In the genomic region with DNA sequence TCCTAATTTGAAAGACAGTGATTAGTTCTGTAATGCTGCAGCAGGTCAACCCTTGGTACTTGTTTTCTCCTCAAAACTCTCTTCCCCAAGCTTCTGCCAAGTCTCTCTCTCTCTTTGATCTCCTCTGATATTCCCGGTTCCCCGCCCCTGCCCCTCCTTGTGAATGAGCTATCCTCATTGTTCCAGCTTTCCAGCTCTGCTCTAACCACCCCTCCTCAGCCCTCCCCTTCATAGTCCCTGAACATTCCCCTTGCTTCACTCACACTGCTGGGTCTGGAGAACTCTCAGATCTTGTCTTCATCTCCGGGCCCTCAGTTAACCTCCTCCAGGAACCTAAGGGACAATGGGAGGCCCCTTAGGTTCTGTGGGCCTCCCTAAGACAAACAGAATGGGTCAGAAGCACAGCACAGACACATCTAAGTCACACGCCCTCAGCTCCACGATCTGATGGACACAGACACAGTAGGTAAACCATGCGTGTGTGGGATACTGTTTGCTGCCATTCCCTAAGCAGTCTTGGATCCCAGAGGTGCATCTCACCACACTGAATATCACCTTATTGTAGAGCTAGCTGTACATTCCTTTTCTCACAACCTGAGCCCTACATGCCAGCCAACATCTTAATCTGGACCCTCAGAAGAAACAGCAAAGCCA, we compare ENCODE assay signal across 13 cellular contexts.
"Had no signal": no experiment of that assay in that cellular context is flagged by ENCODE, and none has a peak within 500 bp of the region (broad histone marks: within the 10 kb centered on the region; RNA-seq: fewer than 3 reads in every experiment).

No MANE protein-coding gene starts in this region.

- H3K9me3 Mint-ChIP-seq: activated CD4-positive, alpha-beta memory T cell treated with anti-CD3 and anti-CD28 coated beads, Interleukin-2, amount 10 ng/mL, durations not matched to agents 7 days and 5 days; memory B cell; nephron had no signal

- H3K27ac Mint-ChIP-seq: activated CD4-positive, alpha-beta memory T cell treated with anti-CD3 and anti-CD28 coated beads, Interleukin-2, amount 10 ng/mL, durations not matched to agents 7 days and 5 days; memory B cell; nephron had no signal

- H3K4me3 Mint-ChIP-seq: activated CD4-positive, alpha-beta memory T cell treated with anti-CD3 and anti-CD28 coated beads, Interleukin-2, amount 10 ng/mL, durations not matched to agents 7 days and 5 days; memory B cell; nephron had no signal

- H3K36me3 Mint-ChIP-seq: memory B cell had no signal

- H3K27me3 Mint-ChIP-seq: activated CD4-positive, alpha-beta memory T cell treated with anti-CD3 and anti-CD28 coated beads, Interleukin-2, amount 10 ng/mL, durations not matched to agents 7 days and 5 days; memory B cell had no signal

- H3K4me1 Mint-ChIP-seq: activated CD4-positive, alpha-beta memory T cell treated with anti-CD3 and anti-CD28 coated beads, Interleukin-2, amount 10 ng/mL, durations not matched to agents 7 days and 5 days had no signal

- DNase-seq: activated CD4-positive, alpha-beta memory T cell treated with anti-CD3 and anti-CD28 coated beads, Interleukin-2, amount 10 ng/mL, durations not matched to agents 7 days and 5 days; activated CD8-positive, alpha-beta memory T cell treated with anti-CD3 and anti-CD28 coated beads, Interleukin-2, amount 50 U/mL, for 4 hours; activated naive CD4-positive, alpha-beta T cell treated with Interleukin-2 at 50 U/mL for 16 hours; effector CD8-positive, alpha-beta T cell; gastrocnemius medialis; heart right ventricle; kidney; left ventricle myocardium inferior; pancreas; stimulated activated CD4-positive, alpha-beta T cell treated with anti-CD3 and anti-CD28 coated beads, Interleukin-4, amount 100 ng/mL, for 4 hours; stomach had no signal
